24 cellular contexts compared by ENCODE assay signal in the genomic region with DNA sequence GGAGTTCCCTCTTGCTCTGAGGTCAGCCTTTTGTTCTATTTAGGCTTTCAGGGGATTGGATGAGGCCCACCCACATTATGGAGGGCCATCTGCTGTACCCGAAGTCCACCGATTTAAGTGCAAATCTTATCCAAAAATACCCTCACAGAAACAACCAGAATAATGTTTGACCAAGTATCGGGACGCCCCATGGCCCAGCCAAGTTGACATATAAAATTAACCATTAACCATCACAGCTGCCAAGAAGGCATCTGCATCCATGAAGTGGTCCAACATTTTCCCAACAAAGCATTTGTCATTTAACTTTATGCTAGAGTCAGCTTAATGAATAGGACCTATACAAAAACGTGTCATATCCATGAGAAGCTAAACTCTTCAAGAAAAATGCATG. TPM values are rescaled to one million over a fixed set of nuclear protein-coding genes. Genes with fewer than 3 reads are reported as not detected.
DNase-seq lines count a peak whose midpoint lies in the region; ATAC-seq and TF ChIP-seq lines count a peak whose summit lies in the region.
"Had no signal": no experiment of that assay in that cellular context is flagged by ENCODE, and none has a peak within 500 bp of the region (broad histone marks: within the 10 kb centered on the region; RNA-seq: fewer than 3 reads in every experiment).

No MANE protein-coding gene starts in this region.

- no peak for DNase-seq in IMR-90
- no peak for DNase-seq in T-helper 17 cell
- DNase-seq in activated CD4-positive, alpha-beta T cell treated with anti-CD3 and anti-CD28 coated beads, Interleukin-2, amount 10 ng/mL, durations not matched to agents 7 days and 5 days = no peak
- DNase-seq in mucosa of gallbladder (ENCODE audit: low spot score) = no peak
- DNase-seq in middle frontal gyrus (ENCODE audit: extremely low spot score, low spot score) = no peak
- DNase-seq: 8988T; ACHN; BE2C; C1 segment of cervical spinal cord; CD4-positive, CD25-positive, alpha-beta regulatory T cell; CD8-positive, alpha-beta memory T cell; COR-L47; DMS 273 treated with DMSO at 0.1 percent for 48 hours; DMS153; DMS53; DMS79; DND-41; EL; GDM1 had no signal

- peaks cover 22% of the 10 kb centered on the region for H3K27me3 Mint-ChIP-seq in T-helper 17 cell
- H3K27me3 Mint-ChIP-seq in activated CD4-positive, alpha-beta T cell treated with anti-CD3 and anti-CD28 coated beads, Interleukin-2, amount 10 ng/mL, durations not matched to agents 7 days and 5 days = peaks cover 30% of the 10 kb centered on the region

- H2AFZ ChIP-seq in IMR-90 (replicated peaks; ENCODE audit: low read length, poor library complexity) = no peak overlapping the region

- peaks cover 3% of the 10 kb centered on the region; the same call in 1 of the 2 replicates for H3K9me1 ChIP-seq in IMR-90 (ENCODE audit: insufficient read depth, low read length)

- peak overlapping the region; percentile 43 for H3K27ac Mint-ChIP-seq in T-helper 17 cell
- no peak overlapping the region for H3K27ac Mint-ChIP-seq in activated CD4-positive, alpha-beta T cell treated with anti-CD3 and anti-CD28 coated beads, Interleukin-2, amount 10 ng/mL, durations not matched to agents 7 days and 5 days
- H3K27ac Mint-ChIP-seq: CD4-positive, CD25-positive, alpha-beta regulatory T cell; CD8-positive, alpha-beta memory T cell had no signal

- no TSS peak for BruUV-seq in IMR-90 (replicated peaks; lab: Mats Ljungman, UMichigan)

- 80% methylated on average over 1 of the region's 5 CpGs; no CpG with 5 or more reads in 1 of the 2 experiments for whole genome bisulfite sequencing in IMR-90 (ENCODE audit: extremely low coverage in 2 of 2, insufficient read length in 1 of 2), 2 experiments
- WGBS in gastroesophageal sphincter (ENCODE audit: low coverage in 1 of 2), 2 donors = 65 to 79% methylated on average over 5 of the region's 5 CpGs

- no peak overlapping the region for H3K4me3 Mint-ChIP-seq in T-helper 17 cell
- H3K4me3 Mint-ChIP-seq in activated CD4-positive, alpha-beta T cell treated with anti-CD3 and anti-CD28 coated beads, Interleukin-2, amount 10 ng/mL, durations not matched to agents 7 days and 5 days = no peak overlapping the region
- H3K4me3 Mint-ChIP-seq: CD14-positive monocyte; CD4-positive, alpha-beta memory T cell; CD4-positive, CD25-positive, alpha-beta regulatory T cell; CD8-positive, alpha-beta memory T cell had no signal

- dilution Hi-C loops in IMR-90 (cut with HindIII; ENCODE audit: low sequenced_read_pairs, unreplicated experiment) = no loop called here

- TF ChIP-seq EP300 in gastroesophageal sphincter (IDR thresholded peaks at IDR 0.05) = no peak

- H2AK9ac ChIP-seq in IMR-90 (replicated peaks; ENCODE audit: low read depth, low read length, poor library complexity) = no peak overlapping the region

- intact Hi-C loops in IMR-90 (cut with micrococcal nuclease) = no loop called here

- peak overlapping the region; percentile 13; the same call in 1 of the 2 replicates for H3K18ac ChIP-seq in IMR-90 (ENCODE audit: low read depth, low read length)

- no peak for TF ChIP-seq RAD21 in IMR-90 (IDR thresholded peaks at IDR 0.05; ENCODE audit: low read length)

- no peak overlapping the region for H3K23ac ChIP-seq in IMR-90 (ENCODE audit: low read depth, low read length)

- peaks cover 14% of the 10 kb centered on the region for H3K4me1 ChIP-seq in IMR-90 (ENCODE audit: control insufficient read depth, insufficient read depth, low read length)
- peaks cover 14 to 44% (median 14%) of the 10 kb centered on the region in 3 donors for H3K4me1 ChIP-seq in gastroesophageal sphincter
- H3K4me1 ChIP-seq: BE2C had no signal

- CTCF ChIA-PET in IMR-90 (lab: Yijun Ruan, JAX) = interaction anchor here (0.6 kb wide), 1 partner anchor 171 kb away, joined by 3 read pairs; no protein-coding TSS in a partner anchor
- CTCF ChIA-PET in activated CD4-positive, alpha-beta T cell treated with anti-CD3 and anti-CD28 coated beads, Interleukin-2, amount 10 ng/mL, durations not matched to agents 7 days and 5 days (lab: Charles Lee) = interaction anchor here (0.6 kb wide), 1 partner anchor 14 kb away, joined by 3 read pairs; no protein-coding TSS in a partner anchor

- peaks cover under 1% of the 10 kb centered on the region; the same call in 1 of the 2 replicates for H3K9me3 ChIP-seq in IMR-90 (ENCODE audit: control insufficient read depth, insufficient read depth, low read length)
- H3K9me3 ChIP-seq in T-helper 17 cell (ENCODE audit: control insufficient read depth, low read length, poor library complexity, severe bottlenecking) = no peaks in the 10 kb centered on the region
- H3K9me3 ChIP-seq in gastroesophageal sphincter = peaks cover 0 to 8% (median 0%) of the 10 kb centered on the region in 3 donors
- H3K9me3 ChIP-seq: BE2C had no signal

- H3K4me3 ChIP-seq in IMR-90 (ENCODE audit: insufficient read depth, low read depth, low read length) (no peak overlapping the region), gastroesophageal sphincter (no peak overlapping the region)
- H3K4me3 ChIP-seq: BLaER1, GM12878 had no signal

- TF ChIP-seq CTCF in IMR-90 (conservative IDR thresholded peaks at IDR 0.05; ENCODE audit: low read depth, low read length) (no peak), gastroesophageal sphincter (IDR thresholded peaks at IDR 0.05) (no peak)

- no peak overlapping the region for H3K14ac ChIP-seq in IMR-90 (replicated peaks; ENCODE audit: low read depth, low read length)

- no peak overlapping the region for H4K8ac ChIP-seq in IMR-90 (ENCODE audit: low read depth in 2 of 2, low read length in 2 of 2)

- no peak overlapping the region for H3K4ac ChIP-seq in IMR-90 (ENCODE audit: low read depth, low read length)

- H3K9ac ChIP-seq in IMR-90 (ENCODE audit: low read depth, low read length) = no peak overlapping the region
- H3K9ac ChIP-seq: BLaER1 had no signal

- H2BK5ac ChIP-seq in IMR-90 (ENCODE audit: low read depth, low read length, poor library complexity, severe bottlenecking) = no peak overlapping the region

- H3K36me3 ChIP-seq in IMR-90 (ENCODE audit: control insufficient read depth, insufficient read depth, low read length) (no peaks in the 10 kb centered on the region), gastroesophageal sphincter (no peaks in the 10 kb centered on the region)
- H3K36me3 ChIP-seq: BE2C, BLaER1 had no signal

- no peaks in the 10 kb centered on the region for H3K79me1 ChIP-seq in IMR-90 (ENCODE audit: low read depth in 1 of 2, low read length in 2 of 2)

- no peak overlapping the region for H2BK120ac ChIP-seq in IMR-90 (ENCODE audit: low read depth, low read length)

- in situ Hi-C loops in IMR-90 (cut with MboI; ENCODE audit: low sequenced_read_pairs) = no loop called here

- H2BK15ac ChIP-seq in IMR-90 (ENCODE audit: low read depth, low read length) = peak overlapping the region; percentile 8; the same call in 1 of the 3 replicates

- ATAC-seq in IMR-90 (ENCODE audit: low read depth) (no peak), T-helper 17 cell (no peak), gastroesophageal sphincter (no peak)
- ATAC-seq: GM12878 had no signal

- peaks cover 10% of the 10 kb centered on the region for H3K4me1 Mint-ChIP-seq in T-helper 17 cell
- peaks cover 17% of the 10 kb centered on the region for H3K4me1 Mint-ChIP-seq in activated CD4-positive, alpha-beta T cell treated with anti-CD3 and anti-CD28 coated beads, Interleukin-2, amount 10 ng/mL, durations not matched to agents 7 days and 5 days
- H3K4me1 Mint-ChIP-seq: CD14-positive monocyte had no signal

- no peak overlapping the region for H2AK5ac ChIP-seq in IMR-90 (ENCODE audit: low read depth, low read length)

- H3K27me3 ChIP-seq in IMR-90 (ENCODE audit: control insufficient read depth, insufficient read depth, low read length) (no peaks in the 10 kb centered on the region; the same call in 1 of the 2 replicates), gastroesophageal sphincter (no peaks in the 10 kb centered on the region)
- H3K27me3 ChIP-seq: BE2C, BLaER1 had no signal

- TF ChIP-seq POLR2A in IMR-90 (IDR thresholded peaks at IDR 0.05; ENCODE audit: low read depth, low read length) (no peak), gastroesophageal sphincter (IDR thresholded peaks at IDR 0.05) (no peak)

- H3K56ac ChIP-seq in IMR-90 (ENCODE audit: extremely low read depth, insufficient read depth, low read length) = no peak overlapping the region

- H3K9me3 Mint-ChIP-seq in activated CD4-positive, alpha-beta T cell treated with anti-CD3 and anti-CD28 coated beads, Interleukin-2, amount 10 ng/mL, durations not matched to agents 7 days and 5 days = peaks cover 17% of the 10 kb centered on the region

- POLR2A ChIA-PET in IMR-90 (lab: Charles Lee; ENCODE audit: unreplicated experiment) = no interaction called here
- POLR2A ChIA-PET in activated CD4-positive, alpha-beta T cell treated with anti-CD3 and anti-CD28 coated beads, Interleukin-2, amount 10 ng/mL, durations not matched to agents 7 days and 5 days (lab: Charles Lee) = no interaction called here

- no peaks in the 10 kb centered on the region for H4K20me1 ChIP-seq in IMR-90 (ENCODE audit: insufficient read depth, low read length)
- H4K20me1 ChIP-seq: BLaER1 had no signal

- H4K91ac ChIP-seq in IMR-90 (ENCODE audit: insufficient read depth, low read depth, low read length) = no peak overlapping the region

- H2BK20ac ChIP-seq in IMR-90 (ENCODE audit: low read depth, low read length) = no peak overlapping the region

- H3K36me3 Mint-ChIP-seq in T-helper 17 cell (ENCODE audit: low read depth) = peaks cover 4% of the 10 kb centered on the region
- peaks cover 22% of the 10 kb centered on the region for H3K36me3 Mint-ChIP-seq in activated CD4-positive, alpha-beta T cell treated with anti-CD3 and anti-CD28 coated beads, Interleukin-2, amount 10 ng/mL, durations not matched to agents 7 days and 5 days (ENCODE audit: low read depth)
- H3K36me3 Mint-ChIP-seq: CD14-positive monocyte; CD4-positive, CD25-positive, alpha-beta regulatory T cell had no signal

- no peak overlapping the region for H4K5ac ChIP-seq in IMR-90 (ENCODE audit: low read depth, low read length)

- H3K27ac ChIP-seq in IMR-90 (ENCODE audit: insufficient read depth, low read length) (no peak overlapping the region), gastroesophageal sphincter (peak overlapping the region in 3 of 4 donors; percentile 37 to 80 (median 57))
- H3K27ac ChIP-seq: BLaER1 had no signal

- no peak overlapping the region for H3K4me2 ChIP-seq in IMR-90 (ENCODE audit: low read depth, low read length)
- H3K4me2 ChIP-seq: BLaER1 had no signal

TF ChIP-seq in IMR-90, 13 proteins besides CTCF, POLR2A, EP300 and RAD21 (continues in another document):
- no peak for TF ChIP-seq FOS (IDR thresholded peaks at IDR 0.05; ENCODE audit: low read depth, low read length)
- TF ChIP-seq MAFK (IDR thresholded peaks at IDR 0.05; ENCODE audit: low read depth, low read length) = no peak
- TF ChIP-seq RCOR1 (IDR thresholded peaks at IDR 0.05; ENCODE audit: insufficient replicate concordance, low read length) = no peak

RNA-seq across cellular contexts. Expression of a gene that starts 46.2 kb away (rescaled TPM):
- 67.0 and 123 TPM in 2 replicates for total RNA-seq in IMR-90 (2012; rRNA removed)
- 16.3 and 21.2 TPM in 2 replicates for polyA plus RNA-seq in IMR-90 (2012; rRNA removed)
- polyA plus RNA-seq in IMR-90 (2012; cell fraction: cytosol; rRNA removed) = 3.2 and 4.0 TPM in 2 replicates
- polyA plus RNA-seq in IMR-90 (2012; cell fraction: nucleus; rRNA removed; ENCODE audit: low replicate concordance) = 3.0 and 24.5 TPM in 2 replicates
- total RNA-seq in T-helper 17 cell = 10 to 100 TPM; 37.4 to 44.2 TPM
- total RNA-seq in gastroesophageal sphincter = 10 to 100 TPM; 23.9 to 37.2 (median 34.0) TPM
- 10 to 100 TPM; 28.2 to 28.6 TPM for total RNA-seq in activated CD4-positive, alpha-beta T cell treated with anti-CD3 and anti-CD28 coated beads, Interleukin-2, amount 10 ng/mL, durations not matched to agents 7 days and 5 days
- 43.6 TPM for total RNA-seq in mucosa of gallbladder
